1 cellular context compared by ENCODE assay signal in genomic region chr11:22677153-22677890, GRCh38.
TF ChIP-seq lines count a peak whose summit lies in the region.

No MANE protein-coding gene starts in this region.

TF ChIP-seq in HepG2, 621 proteins besides CTCF, POLR2A, EP300 and RAD21 (continued from another document):
- TF ChIP-seq POLR2AphosphoS2 (IDR thresholded peaks at IDR 0.05; ENCODE audit: low read depth, low read length) (no peak), MTA1 (CRISPR knock-in tag; IDR thresholded peaks at IDR 0.05; ENCODE audit: borderline replicate concordance) (no peak), ZBTB3 (CRISPR knock-in tag; IDR thresholded peaks at IDR 0.05; ENCODE audit: borderline replicate concordance, low read depth) (no peak), ZNF687 (CRISPR knock-in tag; IDR thresholded peaks at IDR 0.05) (no peak), PCBP1 (IDR thresholded peaks at IDR 0.05; ENCODE audit: borderline replicate concordance, low read depth, low read length) (no peak), SP2 (CRISPR knock-in tag; IDR thresholded peaks at IDR 0.05) (no peak), ZKSCAN5 (CRISPR knock-in tag; IDR thresholded peaks at IDR 0.05) (no peak), SIN3B (IDR thresholded peaks at IDR 0.05; ENCODE audit: low read length) (no peak), ETV5 (CRISPR knock-in tag; IDR thresholded peaks at IDR 0.05; ENCODE audit: borderline replicate concordance) (no peak), HOXA3 (CRISPR knock-in tag; IDR thresholded peaks at IDR 0.05) (no peak), RBM39 (IDR thresholded peaks at IDR 0.05; ENCODE audit: low read depth, low read length, poor library complexity, severe bottlenecking) (no peak), ZNF850 (CRISPR knock-in tag; conservative IDR thresholded peaks at IDR 0.05) (no peak), ZFP36L1 (CRISPR knock-in tag; IDR thresholded peaks at IDR 0.05) (no peak)
